1 cellular context compared by ENCODE assay signal in genomic region chr1:213986020-213986924, GRCh38.
A peak's percentile ranks its signal among the peaks of the same experiment; 100 is the strongest.
TF ChIP-seq lines count a peak whose summit lies in the region.

No MANE protein-coding gene starts in this region.

TF ChIP-seq in HepG2, 621 proteins besides CTCF, POLR2A, EP300 and RAD21:
- TF ChIP-seq PHF21A (CRISPR knock-in tag; IDR thresholded peaks at IDR 0.05) (0 out of 2 replicates have a peak, but pooled peaks have one; percentile 32), POLR2G (IDR thresholded peaks at IDR 0.05; ENCODE audit: low read depth, low read length) (peak; percentile 36; the same call in 1 of the 2 replicates), RBFOX2 (IDR thresholded peaks at IDR 0.05; ENCODE audit: low read depth, low read length) (peak; percentile 60; the same call in 1 of the 2 replicates), POLR2AphosphoS5 (IDR thresholded peaks at IDR 0.05; ENCODE audit: low read depth, low read length) (peak; percentile 25; the same call in 1 of the 2 replicates), ZNF792 (CRISPR knock-in tag; IDR thresholded peaks at IDR 0.05) (no peak), KMT2A (CRISPR knock-in tag; IDR thresholded peaks at IDR 0.05) (0 out of 2 replicates have a peak, but pooled peaks have one; percentile 38), ZNF83 (CRISPR knock-in tag; IDR thresholded peaks at IDR 0.05; ENCODE audit: borderline replicate concordance) (no peak), ZBTB38 (CRISPR knock-in tag; IDR thresholded peaks at IDR 0.05) (peak; percentile 80)
- TF ChIP-seq, protein P1, sequence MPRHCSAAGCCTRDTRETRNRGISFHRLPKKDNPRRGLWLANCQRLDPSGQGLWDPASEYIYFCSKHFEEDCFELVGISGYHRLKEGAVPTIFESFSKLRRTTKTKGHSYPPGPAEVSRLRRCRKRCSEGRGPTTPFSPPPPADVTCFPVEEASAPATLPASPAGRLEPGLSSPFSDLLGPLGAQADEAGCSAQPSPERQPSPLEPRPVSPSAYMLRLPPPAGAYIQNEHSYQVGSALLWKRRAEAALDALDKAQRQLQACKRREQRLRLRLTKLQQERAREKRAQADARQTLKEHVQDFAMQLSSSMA (CRISPR knock-in tag; IDR thresholded peaks at IDR 0.05), result no peak
